In the genomic region with DNA sequence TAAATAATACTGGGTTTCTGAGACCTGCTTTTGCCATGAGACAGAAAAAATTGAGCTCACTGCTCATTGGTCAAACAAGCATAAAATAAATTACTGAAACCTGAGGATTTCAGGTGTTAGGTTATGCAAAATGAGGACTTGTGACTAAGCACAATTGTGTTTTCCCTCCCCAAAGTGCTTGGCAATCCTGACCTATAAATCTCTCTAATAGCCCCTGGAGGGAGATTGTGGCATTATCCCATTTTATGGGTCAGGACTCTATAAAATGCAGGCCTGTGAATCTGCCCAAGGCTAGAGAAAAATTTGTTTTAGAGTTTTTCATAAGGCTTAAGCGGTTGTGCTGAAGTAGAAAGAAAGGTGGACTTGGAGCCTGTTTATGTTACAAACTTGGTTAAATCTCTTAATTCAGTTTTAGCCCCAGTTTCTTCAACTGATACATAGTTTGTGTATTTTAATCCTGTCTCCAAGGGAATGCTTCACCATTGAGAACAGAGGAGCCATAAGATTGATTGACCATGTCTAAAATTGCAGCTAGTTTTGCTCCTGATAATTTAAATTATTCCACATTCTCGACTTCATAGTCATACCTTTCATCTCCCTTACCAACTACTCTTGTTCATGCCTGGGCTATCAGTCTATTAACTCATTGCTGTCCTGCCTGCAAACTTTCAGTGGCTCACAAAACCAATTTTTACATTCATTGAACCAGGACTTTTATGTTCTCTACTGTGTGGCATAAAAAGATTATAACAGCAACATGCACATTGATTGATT, we compare ENCODE assay signal across 1 cellular context.
TF ChIP-seq lines count a peak whose summit lies in the region.

No MANE protein-coding gene starts in this region.

TF ChIP-seq in GM23338, 12 proteins besides CTCF, POLR2A, EP300 and RAD21 (continued from another document):
- TF ChIP-seq ZNF331 (CRISPR knock-in tag; IDR thresholded peaks at IDR 0.05; ENCODE audit: low read depth) (no peak), ZNF114 (CRISPR knock-in tag; IDR thresholded peaks at IDR 0.05) (no peak), EZH2 (IDR thresholded peaks at IDR 0.05; ENCODE audit: low read depth, unreplicated experiment) (no peak)
- TF ChIP-seq, protein P1, sequence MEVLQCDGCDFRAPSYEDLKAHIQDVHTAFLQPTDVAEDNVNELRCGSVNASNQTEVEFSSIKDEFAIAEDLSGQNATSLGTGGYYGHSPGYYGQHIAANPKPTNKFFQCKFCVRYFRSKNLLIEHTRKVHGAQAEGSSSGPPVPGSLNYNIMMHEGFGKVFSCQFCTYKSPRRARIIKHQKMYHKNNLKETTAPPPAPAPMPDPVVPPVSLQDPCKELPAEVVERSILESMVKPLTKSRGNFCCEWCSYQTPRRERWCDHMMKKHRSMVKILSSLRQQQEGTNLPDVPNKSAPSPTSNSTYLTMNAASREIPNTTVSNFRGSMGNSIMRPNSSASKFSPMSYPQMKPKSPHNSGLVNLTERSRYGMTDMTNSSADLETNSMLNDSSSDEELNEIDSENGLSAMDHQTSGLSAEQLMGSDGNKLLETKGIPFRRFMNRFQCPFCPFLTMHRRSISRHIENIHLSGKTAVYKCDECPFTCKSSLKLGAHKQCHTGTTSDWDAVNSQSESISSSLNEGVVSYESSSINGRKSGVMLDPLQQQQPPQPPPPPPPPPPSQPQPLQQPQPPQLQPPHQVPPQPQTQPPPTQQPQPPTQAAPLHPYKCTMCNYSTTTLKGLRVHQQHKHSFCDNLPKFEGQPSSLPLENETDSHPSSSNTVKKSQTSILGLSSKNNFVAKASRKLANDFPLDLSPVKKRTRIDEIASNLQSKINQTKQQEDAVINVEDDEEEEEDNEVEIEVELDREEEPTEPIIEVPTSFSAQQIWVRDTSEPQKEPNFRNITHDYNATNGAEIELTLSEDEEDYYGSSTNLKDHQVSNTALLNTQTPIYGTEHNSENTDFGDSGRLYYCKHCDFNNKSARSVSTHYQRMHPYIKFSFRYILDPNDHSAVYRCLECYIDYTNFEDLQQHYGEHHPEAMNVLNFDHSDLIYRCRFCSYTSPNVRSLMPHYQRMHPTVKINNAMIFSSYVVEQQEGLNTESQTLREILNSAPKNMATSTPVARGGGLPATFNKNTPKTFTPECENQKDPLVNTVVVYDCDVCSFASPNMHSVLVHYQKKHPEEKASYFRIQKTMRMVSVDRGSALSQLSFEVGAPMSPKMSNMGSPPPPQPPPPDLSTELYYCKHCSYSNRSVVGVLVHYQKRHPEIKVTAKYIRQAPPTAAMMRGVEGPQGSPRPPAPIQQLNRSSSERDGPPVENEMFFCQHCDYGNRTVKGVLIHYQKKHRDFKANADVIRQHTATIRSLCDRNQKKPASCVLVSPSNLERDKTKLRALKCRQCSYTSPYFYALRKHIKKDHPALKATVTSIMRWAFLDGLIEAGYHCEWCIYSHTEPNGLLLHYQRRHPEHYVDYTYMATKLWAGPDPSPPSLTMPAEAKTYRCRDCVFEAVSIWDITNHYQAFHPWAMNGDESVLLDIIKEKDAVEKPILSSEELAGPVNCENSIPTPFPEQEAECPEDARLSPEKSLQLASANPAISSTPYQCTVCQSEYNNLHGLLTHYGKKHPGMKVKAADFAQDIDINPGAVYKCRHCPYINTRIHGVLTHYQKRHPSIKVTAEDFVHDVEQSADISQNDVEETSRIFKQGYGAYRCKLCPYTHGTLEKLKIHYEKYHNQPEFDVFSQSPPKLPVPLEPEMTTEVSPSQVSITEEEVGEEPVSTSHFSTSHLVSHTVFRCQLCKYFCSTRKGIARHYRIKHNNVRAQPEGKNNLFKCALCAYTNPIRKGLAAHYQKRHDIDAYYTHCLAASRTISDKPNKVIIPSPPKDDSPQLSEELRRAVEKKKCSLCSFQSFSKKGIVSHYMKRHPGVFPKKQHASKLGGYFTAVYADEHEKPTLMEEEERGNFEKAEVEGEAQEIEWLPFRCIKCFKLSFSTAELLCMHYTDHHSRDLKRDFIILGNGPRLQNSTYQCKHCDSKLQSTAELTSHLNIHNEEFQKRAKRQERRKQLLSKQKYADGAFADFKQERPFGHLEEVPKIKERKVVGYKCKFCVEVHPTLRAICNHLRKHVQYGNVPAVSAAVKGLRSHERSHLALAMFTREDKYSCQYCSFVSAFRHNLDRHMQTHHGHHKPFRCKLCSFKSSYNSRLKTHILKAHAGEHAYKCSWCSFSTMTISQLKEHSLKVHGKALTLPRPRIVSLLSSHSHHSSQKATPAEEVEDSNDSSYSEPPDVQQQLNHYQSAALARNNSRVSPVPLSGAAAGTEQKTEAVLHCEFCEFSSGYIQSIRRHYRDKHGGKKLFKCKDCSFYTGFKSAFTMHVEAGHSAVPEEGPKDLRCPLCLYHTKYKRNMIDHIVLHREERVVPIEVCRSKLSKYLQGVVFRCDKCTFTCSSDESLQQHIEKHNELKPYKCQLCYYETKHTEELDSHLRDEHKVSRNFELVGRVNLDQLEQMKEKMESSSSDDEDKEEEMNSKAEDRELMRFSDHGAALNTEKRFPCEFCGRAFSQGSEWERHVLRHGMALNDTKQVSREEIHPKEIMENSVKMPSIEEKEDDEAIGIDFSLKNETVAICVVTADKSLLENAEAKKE (CRISPR knock-in tag; IDR thresholded peaks at IDR 0.05) = no peak
- TF ChIP-seq, protein P2, sequence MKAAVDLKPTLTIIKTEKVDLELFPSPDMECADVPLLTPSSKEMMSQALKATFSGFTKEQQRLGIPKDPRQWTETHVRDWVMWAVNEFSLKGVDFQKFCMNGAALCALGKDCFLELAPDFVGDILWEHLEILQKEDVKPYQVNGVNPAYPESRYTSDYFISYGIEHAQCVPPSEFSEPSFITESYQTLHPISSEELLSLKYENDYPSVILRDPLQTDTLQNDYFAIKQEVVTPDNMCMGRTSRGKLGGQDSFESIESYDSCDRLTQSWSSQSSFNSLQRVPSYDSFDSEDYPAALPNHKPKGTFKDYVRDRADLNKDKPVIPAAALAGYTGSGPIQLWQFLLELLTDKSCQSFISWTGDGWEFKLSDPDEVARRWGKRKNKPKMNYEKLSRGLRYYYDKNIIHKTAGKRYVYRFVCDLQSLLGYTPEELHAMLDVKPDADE (IDR thresholded peaks at IDR 0.05) = no peak
